8 cellular contexts compared by ENCODE assay signal in the genomic region with DNA sequence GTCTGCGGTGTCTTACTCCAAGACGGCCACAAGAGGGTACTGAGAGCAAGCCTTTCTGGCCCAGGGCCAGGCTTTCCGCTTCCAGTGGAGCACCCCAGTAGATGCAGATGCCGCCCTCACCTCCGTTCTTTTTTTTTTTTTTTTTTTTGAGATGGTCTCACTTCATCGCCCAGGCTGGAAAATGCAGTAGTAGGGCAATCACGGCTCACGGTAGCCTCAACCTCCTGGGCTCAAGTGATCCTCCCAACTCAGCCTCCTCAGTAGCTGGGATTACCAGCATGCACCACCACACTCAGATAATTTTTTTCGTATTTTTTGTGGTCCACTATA. TPM values are rescaled to one million over a fixed set of nuclear protein-coding genes. Genes with fewer than 3 reads are reported as not detected.
A peak's percentile ranks its signal among the peaks of the same experiment; 100 is the strongest.
DNase-seq lines count a peak whose midpoint lies in the region; ATAC-seq and TF ChIP-seq lines count a peak whose summit lies in the region.

No MANE protein-coding gene starts in this region.

- DNase-seq in GF-D8 (lab: John Stamatoyannopoulos, UW): peak; percentile 2
- peak; percentile 78 to 92 for DNase-seq in NCI-H526 (lab: John Stamatoyannopoulos, UW)
- peak; percentile 83 for DNase-seq in activated CD4-positive, alpha-beta T cell treated with anti-CD3 and anti-CD28 coated beads for 48 hours
- DNase-seq in dedifferentiated amniotic fluid mesenchymal stem cell (ENCODE audit: extremely low spot score): peak; percentile 49
- DNase-seq in lower lobe of right lung: peak; percentile 88
- peak; percentile 48 to 66 (median 58) for DNase-seq in stimulated activated CD4-positive, alpha-beta T cell treated with anti-CD3 and anti-CD28 coated beads, TNF-alpha, amount 100 ng/mL, for 48 hours (ENCODE audit: low read depth in 3 of 3)

- ATAC-seq in HG03432 (IDR thresholded peaks at IDR 0.05; ENCODE audit: unreplicated experiment) (peak; percentile 41), lower lobe of right lung (peak; percentile 46 to 48), HG03442 (IDR thresholded peaks at IDR 0.05; ENCODE audit: unreplicated experiment) (no peak)

- TF ChIP-seq CTCF in lower lobe of right lung (IDR thresholded peaks at IDR 0.05): peak; percentile 68

- no peaks in the 10 kb centered on the region for H3K9me3 ChIP-seq in lower lobe of right lung

- H3K27me3 ChIP-seq in lower lobe of right lung (ENCODE audit: low read depth): no peaks in the 10 kb centered on the region

- H3K4me3 ChIP-seq in lower lobe of right lung: no peak overlapping the region

- H3K4me1 ChIP-seq in lower lobe of right lung: peaks cover 18% of the 10 kb centered on the region

- H3K27ac ChIP-seq in lower lobe of right lung: no peak overlapping the region

- intact Hi-C loops in lower lobe of right lung (cut with DNase I): no loop called here

- H3K36me3 ChIP-seq in lower lobe of right lung: no peaks in the 10 kb centered on the region

RNA-seq across cellular contexts. Expression of a gene that starts 5.6 kb away (rescaled TPM):
- total RNA-seq in lower lobe of right lung: not detected

RNA-seq across cellular contexts. Expression of a gene that starts 16.1 kb away (rescaled TPM):
- 3.6 TPM for total RNA-seq in lower lobe of right lung

RNA-seq across cellular contexts. Expression of a gene that starts 21.0 kb away (rescaled TPM):
- total RNA-seq in lower lobe of right lung: 114 TPM

RNA-seq across cellular contexts. Expression of a gene that starts 44.9 kb away (rescaled TPM):
- 254 TPM for total RNA-seq in lower lobe of right lung

Comparison
In these comparisons a context has a peak if more than half of its experiments do, and no peak if none do; other contexts are left out.
1. DNase-seq: peak in every context shown above with its lines; median percentile 88 in lower lobe of right lung; 85 in NCI-H526; 83 in activated CD4-positive, alpha-beta T cell treated with anti-CD3 and anti-CD28 coated beads for 48 hours; 58 in stimulated activated CD4-positive, alpha-beta T cell treated with anti-CD3 and anti-CD28 coated beads, TNF-alpha, amount 100 ng/mL, for 48 hours; 49 in dedifferentiated amniotic fluid mesenchymal stem cell; 2 in GF-D8.